Comparison of ENCODE assay signal across 17 cellular contexts in the genomic region with DNA sequence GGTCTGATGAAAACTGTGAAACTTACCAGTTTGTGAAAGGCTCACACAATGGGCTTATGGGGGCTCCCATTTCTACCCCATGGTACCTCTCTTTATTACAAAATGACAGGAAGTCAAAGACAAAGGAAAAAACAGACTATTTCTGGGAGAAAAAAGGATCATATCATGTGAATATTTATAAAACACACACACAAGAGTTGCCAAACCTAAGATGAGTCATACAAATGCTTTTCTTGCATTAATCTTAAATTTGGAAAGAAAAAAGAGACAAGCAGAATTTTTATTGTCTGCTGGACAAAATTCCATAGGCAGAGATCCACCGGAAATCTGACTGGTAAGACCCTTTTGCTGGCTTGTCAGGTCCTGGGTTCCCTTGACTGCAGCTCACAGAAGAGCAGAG.
DNase-seq lines count a peak whose midpoint lies in the region; ATAC-seq and TF ChIP-seq lines count a peak whose summit lies in the region.
"Had no signal": no experiment of that assay in that cellular context is flagged by ENCODE, and none has a peak within 500 bp of the region (broad histone marks: within the 10 kb centered on the region; RNA-seq: fewer than 3 reads in every experiment).

No MANE protein-coding gene starts in this region.

- no peaks in the 10 kb centered on the region for H3F3A ChIP-seq in GM23248 (ENCODE audit: insufficient read depth)

- no peaks in the 10 kb centered on the region for H3K36me3 ChIP-seq in GM23248 (ENCODE audit: low read depth)
- H3K36me3 ChIP-seq: BLaER1 treated with 17β-estradiol and CSF1 and Interleukin-3, amounts not matched to agents 10 nM and 100 nM had no signal

- H4K20me1 ChIP-seq in GM23248 (ENCODE audit: insufficient read depth) = no peaks in the 10 kb centered on the region
- H4K20me1 ChIP-seq: BLaER1 treated with 17β-estradiol and CSF1 and Interleukin-3, amounts not matched to agents 10 nM and 100 nM had no signal

- DNase-seq in GM23248 (peak; percentile 37), amniotic epithelial cell (ENCODE audit: low read depth) (peak; percentile 50), fibroblast of mammary gland (ENCODE audit: low read depth) (peak; percentile 12), skeletal muscle cell (ENCODE audit: low read depth) (peak; percentile 14), AG08396 (ENCODE audit: low spot score) (no peak), DMS79 treated with DMSO at 0.1 percent for 48 hours (lab: John Stamatoyannopoulos, UW) (no peak)
- no peak for DNase-seq in naive thymus-derived CD8-positive, alpha-beta T cell
- DNase-seq: DMS 273 treated with DMSO at 0.1 percent for 48 hours, EL, HCEC 1CT, NCI-H1048, NCI-H146, NCI-H2081 treated with DMSO at 0.1 percent for 48 hours, NCI-H524, RPMI8226 had no signal

- no peak for TF ChIP-seq CTCF in fibroblast of mammary gland (conservative IDR thresholded peaks at IDR 0.05; ENCODE audit: control insufficient read depth, insufficient read depth, low read depth, low read length)

- H3K4me1 ChIP-seq in GM23248 (ENCODE audit: insufficient read depth) = 0 out of 2 replicates have a peak, but pooled peaks cover 6% of the 10 kb centered on the region

- H3K4me1 Mint-ChIP-seq in naive thymus-derived CD8-positive, alpha-beta T cell = no peaks in the 10 kb centered on the region

- no peak overlapping the region for H3K4me3 Mint-ChIP-seq in naive thymus-derived CD8-positive, alpha-beta T cell

- no peaks in the 10 kb centered on the region for H3K9me2 ChIP-seq in GM23248 (ENCODE audit: insufficient read depth)

- 0% methylated on average over 1 of the region's 1 CpG for WGBS in GM23248 (ENCODE audit: low coverage in 1 of 2, low lambda C conversion rate in 2 of 2, missing lambda C conversion rate in 2 of 2), 2 experiments

- no peaks in the 10 kb centered on the region for H3K27me3 ChIP-seq in GM23248 (replicated peaks; ENCODE audit: insufficient read depth)
- H3K27me3 ChIP-seq: BLaER1 treated with 17β-estradiol and CSF1 and Interleukin-3, amounts not matched to agents 10 nM and 100 nM had no signal

- no peaks in the 10 kb centered on the region for H3K9me3 ChIP-seq in GM23248 (ENCODE audit: low read depth)
- H3K9me3 ChIP-seq: BLaER1 treated with 17β-estradiol and CSF1 and Interleukin-3, amounts not matched to agents 10 nM and 100 nM had no signal

- in situ Hi-C loops in GM23248 (cut with MboI) = no loop called here

- peaks cover 0 to 26% (median 5%) of the 10 kb centered on the region in 9 donors for H3K9me3 Mint-ChIP-seq in naive thymus-derived CD8-positive, alpha-beta T cell

- no peak overlapping the region for H2AFZ ChIP-seq in GM23248

- POLR2A ChIA-PET in naive thymus-derived CD8-positive, alpha-beta T cell (lab: Charles Lee) = no interaction called here

- H3K4me2 ChIP-seq in GM23248 (ENCODE audit: unreplicated experiment) = no peak overlapping the region

- ATAC-seq in naive thymus-derived CD8-positive, alpha-beta T cell = no peak
- ATAC-seq in GM19463 (IDR thresholded peaks at IDR 0.05; ENCODE audit: unreplicated experiment) = no peak

- no peaks in the 10 kb centered on the region for H3K27me3 Mint-ChIP-seq in naive thymus-derived CD8-positive, alpha-beta T cell

- no peak overlapping the region for H3K27ac Mint-ChIP-seq in naive thymus-derived CD8-positive, alpha-beta T cell

- H3K4me3 ChIP-seq in GM23248 (no peak overlapping the region), fibroblast of mammary gland (ENCODE audit: control insufficient read depth, low read depth, low read length) (no peak overlapping the region), skeletal muscle cell (ENCODE audit: low read depth, low read length) (no peak overlapping the region)
- H3K4me3 ChIP-seq: BLaER1 treated with 17β-estradiol and CSF1 and Interleukin-3, amounts not matched to agents 10 nM and 100 nM had no signal

- H3K27ac ChIP-seq in GM23248 = no peak overlapping the region
- H3K27ac ChIP-seq: BLaER1 treated with 17β-estradiol and CSF1 and Interleukin-3, amounts not matched to agents 10 nM and 100 nM had no signal

- H3K9ac ChIP-seq in GM23248 = no peak overlapping the region
- H3K9ac ChIP-seq: BLaER1 treated with 17β-estradiol and CSF1 and Interleukin-3, amounts not matched to agents 10 nM and 100 nM had no signal

- H3K36me3 Mint-ChIP-seq in naive thymus-derived CD8-positive, alpha-beta T cell = no peaks in the 10 kb centered on the region

- H3K79me2 ChIP-seq in GM23248 (ENCODE audit: insufficient read depth) = no peaks in the 10 kb centered on the region

Comparison
In these comparisons a context has a peak if more than half of its experiments do, and no peak if none do; other contexts are left out.
1. DNase-seq: peak in GM23248 (single experiment), amniotic epithelial cell (single experiment), fibroblast of mammary gland (single experiment) and skeletal muscle cell (single experiment); none in naive thymus-derived CD8-positive, alpha-beta T cell (0 of 10), AG08396 (single experiment) and DMS79 treated with DMSO at 0.1 percent for 48 hours (single experiment).